ENCODE assay signal across 1 cellular context in the genomic region with DNA sequence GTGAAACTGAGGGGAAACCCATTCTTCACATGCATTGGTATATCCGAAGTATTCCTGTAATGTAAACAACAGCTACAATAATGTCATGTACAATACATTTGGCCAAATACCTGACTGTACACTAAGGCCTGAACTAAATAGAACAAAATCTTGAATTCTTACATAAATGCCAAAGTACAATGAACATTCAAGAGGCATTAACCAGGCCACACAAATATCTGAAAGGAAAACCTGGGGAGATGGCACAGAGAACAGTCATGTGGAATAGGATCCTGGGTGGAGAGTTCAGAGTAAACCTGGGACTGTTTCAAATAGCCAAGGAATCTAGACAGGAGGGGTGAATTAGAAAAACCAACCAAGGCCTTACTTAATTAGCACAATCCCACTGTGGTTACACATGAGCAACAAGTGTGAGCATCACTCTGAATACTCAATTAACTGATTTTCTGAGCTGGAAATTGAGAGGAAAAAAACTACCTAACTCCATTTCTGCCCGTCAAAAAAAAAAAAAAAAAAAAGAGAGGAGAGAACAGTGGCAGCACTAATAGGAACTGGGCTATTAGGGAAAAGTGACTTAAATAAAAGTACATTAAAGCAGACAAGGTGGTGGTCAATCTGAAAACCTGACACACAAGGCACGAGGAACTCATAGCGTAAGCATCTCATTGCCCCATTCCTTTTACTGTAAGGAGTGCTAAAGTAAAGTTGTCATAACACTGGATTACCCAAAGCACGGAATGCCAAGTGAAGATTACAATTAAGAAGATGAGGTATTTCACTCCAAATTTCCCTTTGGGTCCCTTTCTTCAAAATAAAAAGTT.
TF ChIP-seq lines count a peak whose summit lies in the region.

No MANE protein-coding gene starts in this region.

TF ChIP-seq in GM23338, 12 proteins besides CTCF, POLR2A, EP300 and RAD21 (continued from another document):
- TF ChIP-seq, protein P1, sequence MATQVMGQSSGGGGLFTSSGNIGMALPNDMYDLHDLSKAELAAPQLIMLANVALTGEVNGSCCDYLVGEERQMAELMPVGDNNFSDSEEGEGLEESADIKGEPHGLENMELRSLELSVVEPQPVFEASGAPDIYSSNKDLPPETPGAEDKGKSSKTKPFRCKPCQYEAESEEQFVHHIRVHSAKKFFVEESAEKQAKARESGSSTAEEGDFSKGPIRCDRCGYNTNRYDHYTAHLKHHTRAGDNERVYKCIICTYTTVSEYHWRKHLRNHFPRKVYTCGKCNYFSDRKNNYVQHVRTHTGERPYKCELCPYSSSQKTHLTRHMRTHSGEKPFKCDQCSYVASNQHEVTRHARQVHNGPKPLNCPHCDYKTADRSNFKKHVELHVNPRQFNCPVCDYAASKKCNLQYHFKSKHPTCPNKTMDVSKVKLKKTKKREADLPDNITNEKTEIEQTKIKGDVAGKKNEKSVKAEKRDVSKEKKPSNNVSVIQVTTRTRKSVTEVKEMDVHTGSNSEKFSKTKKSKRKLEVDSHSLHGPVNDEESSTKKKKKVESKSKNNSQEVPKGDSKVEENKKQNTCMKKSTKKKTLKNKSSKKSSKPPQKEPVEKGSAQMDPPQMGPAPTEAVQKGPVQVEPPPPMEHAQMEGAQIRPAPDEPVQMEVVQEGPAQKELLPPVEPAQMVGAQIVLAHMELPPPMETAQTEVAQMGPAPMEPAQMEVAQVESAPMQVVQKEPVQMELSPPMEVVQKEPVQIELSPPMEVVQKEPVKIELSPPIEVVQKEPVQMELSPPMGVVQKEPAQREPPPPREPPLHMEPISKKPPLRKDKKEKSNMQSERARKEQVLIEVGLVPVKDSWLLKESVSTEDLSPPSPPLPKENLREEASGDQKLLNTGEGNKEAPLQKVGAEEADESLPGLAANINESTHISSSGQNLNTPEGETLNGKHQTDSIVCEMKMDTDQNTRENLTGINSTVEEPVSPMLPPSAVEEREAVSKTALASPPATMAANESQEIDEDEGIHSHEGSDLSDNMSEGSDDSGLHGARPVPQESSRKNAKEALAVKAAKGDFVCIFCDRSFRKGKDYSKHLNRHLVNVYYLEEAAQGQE (IDR thresholded peaks at IDR 0.05; ENCODE audit: unreplicated experiment), result no peak
- TF ChIP-seq ZNF114 (CRISPR knock-in tag; IDR thresholded peaks at IDR 0.05) (no peak), CREB1 (CRISPR knock-in tag; IDR thresholded peaks at IDR 0.05; ENCODE audit: low read depth) (no peak), POLR2AphosphoS5 (IDR thresholded peaks at IDR 0.05; ENCODE audit: low read depth) (no peak), EZH2phosphoT487 (IDR thresholded peaks at IDR 0.05; ENCODE audit: unreplicated experiment) (no peak)
- TF ChIP-seq, protein P2, sequence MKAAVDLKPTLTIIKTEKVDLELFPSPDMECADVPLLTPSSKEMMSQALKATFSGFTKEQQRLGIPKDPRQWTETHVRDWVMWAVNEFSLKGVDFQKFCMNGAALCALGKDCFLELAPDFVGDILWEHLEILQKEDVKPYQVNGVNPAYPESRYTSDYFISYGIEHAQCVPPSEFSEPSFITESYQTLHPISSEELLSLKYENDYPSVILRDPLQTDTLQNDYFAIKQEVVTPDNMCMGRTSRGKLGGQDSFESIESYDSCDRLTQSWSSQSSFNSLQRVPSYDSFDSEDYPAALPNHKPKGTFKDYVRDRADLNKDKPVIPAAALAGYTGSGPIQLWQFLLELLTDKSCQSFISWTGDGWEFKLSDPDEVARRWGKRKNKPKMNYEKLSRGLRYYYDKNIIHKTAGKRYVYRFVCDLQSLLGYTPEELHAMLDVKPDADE (IDR thresholded peaks at IDR 0.05), result no peak
- TF ChIP-seq, protein P3, sequence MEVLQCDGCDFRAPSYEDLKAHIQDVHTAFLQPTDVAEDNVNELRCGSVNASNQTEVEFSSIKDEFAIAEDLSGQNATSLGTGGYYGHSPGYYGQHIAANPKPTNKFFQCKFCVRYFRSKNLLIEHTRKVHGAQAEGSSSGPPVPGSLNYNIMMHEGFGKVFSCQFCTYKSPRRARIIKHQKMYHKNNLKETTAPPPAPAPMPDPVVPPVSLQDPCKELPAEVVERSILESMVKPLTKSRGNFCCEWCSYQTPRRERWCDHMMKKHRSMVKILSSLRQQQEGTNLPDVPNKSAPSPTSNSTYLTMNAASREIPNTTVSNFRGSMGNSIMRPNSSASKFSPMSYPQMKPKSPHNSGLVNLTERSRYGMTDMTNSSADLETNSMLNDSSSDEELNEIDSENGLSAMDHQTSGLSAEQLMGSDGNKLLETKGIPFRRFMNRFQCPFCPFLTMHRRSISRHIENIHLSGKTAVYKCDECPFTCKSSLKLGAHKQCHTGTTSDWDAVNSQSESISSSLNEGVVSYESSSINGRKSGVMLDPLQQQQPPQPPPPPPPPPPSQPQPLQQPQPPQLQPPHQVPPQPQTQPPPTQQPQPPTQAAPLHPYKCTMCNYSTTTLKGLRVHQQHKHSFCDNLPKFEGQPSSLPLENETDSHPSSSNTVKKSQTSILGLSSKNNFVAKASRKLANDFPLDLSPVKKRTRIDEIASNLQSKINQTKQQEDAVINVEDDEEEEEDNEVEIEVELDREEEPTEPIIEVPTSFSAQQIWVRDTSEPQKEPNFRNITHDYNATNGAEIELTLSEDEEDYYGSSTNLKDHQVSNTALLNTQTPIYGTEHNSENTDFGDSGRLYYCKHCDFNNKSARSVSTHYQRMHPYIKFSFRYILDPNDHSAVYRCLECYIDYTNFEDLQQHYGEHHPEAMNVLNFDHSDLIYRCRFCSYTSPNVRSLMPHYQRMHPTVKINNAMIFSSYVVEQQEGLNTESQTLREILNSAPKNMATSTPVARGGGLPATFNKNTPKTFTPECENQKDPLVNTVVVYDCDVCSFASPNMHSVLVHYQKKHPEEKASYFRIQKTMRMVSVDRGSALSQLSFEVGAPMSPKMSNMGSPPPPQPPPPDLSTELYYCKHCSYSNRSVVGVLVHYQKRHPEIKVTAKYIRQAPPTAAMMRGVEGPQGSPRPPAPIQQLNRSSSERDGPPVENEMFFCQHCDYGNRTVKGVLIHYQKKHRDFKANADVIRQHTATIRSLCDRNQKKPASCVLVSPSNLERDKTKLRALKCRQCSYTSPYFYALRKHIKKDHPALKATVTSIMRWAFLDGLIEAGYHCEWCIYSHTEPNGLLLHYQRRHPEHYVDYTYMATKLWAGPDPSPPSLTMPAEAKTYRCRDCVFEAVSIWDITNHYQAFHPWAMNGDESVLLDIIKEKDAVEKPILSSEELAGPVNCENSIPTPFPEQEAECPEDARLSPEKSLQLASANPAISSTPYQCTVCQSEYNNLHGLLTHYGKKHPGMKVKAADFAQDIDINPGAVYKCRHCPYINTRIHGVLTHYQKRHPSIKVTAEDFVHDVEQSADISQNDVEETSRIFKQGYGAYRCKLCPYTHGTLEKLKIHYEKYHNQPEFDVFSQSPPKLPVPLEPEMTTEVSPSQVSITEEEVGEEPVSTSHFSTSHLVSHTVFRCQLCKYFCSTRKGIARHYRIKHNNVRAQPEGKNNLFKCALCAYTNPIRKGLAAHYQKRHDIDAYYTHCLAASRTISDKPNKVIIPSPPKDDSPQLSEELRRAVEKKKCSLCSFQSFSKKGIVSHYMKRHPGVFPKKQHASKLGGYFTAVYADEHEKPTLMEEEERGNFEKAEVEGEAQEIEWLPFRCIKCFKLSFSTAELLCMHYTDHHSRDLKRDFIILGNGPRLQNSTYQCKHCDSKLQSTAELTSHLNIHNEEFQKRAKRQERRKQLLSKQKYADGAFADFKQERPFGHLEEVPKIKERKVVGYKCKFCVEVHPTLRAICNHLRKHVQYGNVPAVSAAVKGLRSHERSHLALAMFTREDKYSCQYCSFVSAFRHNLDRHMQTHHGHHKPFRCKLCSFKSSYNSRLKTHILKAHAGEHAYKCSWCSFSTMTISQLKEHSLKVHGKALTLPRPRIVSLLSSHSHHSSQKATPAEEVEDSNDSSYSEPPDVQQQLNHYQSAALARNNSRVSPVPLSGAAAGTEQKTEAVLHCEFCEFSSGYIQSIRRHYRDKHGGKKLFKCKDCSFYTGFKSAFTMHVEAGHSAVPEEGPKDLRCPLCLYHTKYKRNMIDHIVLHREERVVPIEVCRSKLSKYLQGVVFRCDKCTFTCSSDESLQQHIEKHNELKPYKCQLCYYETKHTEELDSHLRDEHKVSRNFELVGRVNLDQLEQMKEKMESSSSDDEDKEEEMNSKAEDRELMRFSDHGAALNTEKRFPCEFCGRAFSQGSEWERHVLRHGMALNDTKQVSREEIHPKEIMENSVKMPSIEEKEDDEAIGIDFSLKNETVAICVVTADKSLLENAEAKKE (CRISPR knock-in tag; IDR thresholded peaks at IDR 0.05), result no peak
